8 cellular contexts compared by ENCODE assay signal in genomic region chr19:48636859-48637448, GRCh38. TPM values are rescaled to one million over a fixed set of nuclear protein-coding genes. Genes with fewer than 3 reads are reported as not detected.
DNase-seq lines count a peak whose midpoint lies in the region; FAIRE-seq and TF ChIP-seq lines count a peak whose summit lies in the region.

Gene DBP, minus strand, starts transcription at chr19:48637379. Its CDS starts 385 bp downstream, at chr19:48636994.

- H2BK5ac ChIP-seq in mesenchymal stem cell (ENCODE audit: low read depth, low read length, poor library complexity, severe bottlenecking), result peak within 1 kb of the TSS; percentile 5

- no peaks in the 10 kb centered on the region for H3K36me3 Mint-ChIP-seq in chondrocyte (ENCODE audit: low read depth)

- H3K14ac ChIP-seq in mesenchymal stem cell (ENCODE audit: low read length in 2 of 2), result peak within 1 kb of the TSS; percentile 11 to 58

- no peaks in the 10 kb centered on the region for H3K79me2 ChIP-seq in OCI-LY1 (ENCODE audit: insufficient read depth, low read length)

- TF ChIP-seq CTCF in AG09319 (IDR thresholded peaks at IDR 0.05; ENCODE audit: low read depth, low read length), result peak; percentile 13; the same call in 1 of the 2 replicates
- peak; percentile 39; the same call in 1 of the 2 replicates for TF ChIP-seq CTCF in OCI-LY1 (IDR thresholded peaks at IDR 0.05; ENCODE audit: low read length)
- no peak for TF ChIP-seq CTCF in chondrocyte (IDR thresholded peaks at IDR 0.05)

- no peaks in the 10 kb centered on the region for H3K27me3 Mint-ChIP-seq in chondrocyte (ENCODE audit: low read depth)

- peak within 1 kb of the TSS; percentile 96 for H3K27ac ChIP-seq in OCI-LY1 (ENCODE audit: low read depth, low read length, poor library complexity, severe bottlenecking)
- H3K27ac ChIP-seq in mesenchymal stem cell (ENCODE audit: low read length, poor library complexity, severe bottlenecking), result peak within 1 kb of the TSS; percentile 93

- peak within 1 kb of the TSS in 1 of 2 experiments; percentile 79 for H2BK12ac ChIP-seq in mesenchymal stem cell (ENCODE audit: low read length in 2 of 2)

- H3K4me2 ChIP-seq in OCI-LY1 (ENCODE audit: low read length) (peak within 1 kb of the TSS; percentile 93), mesenchymal stem cell (ENCODE audit: low read length, poor library complexity, severe bottlenecking) (peak within 1 kb of the TSS; percentile 72)

- H2AFZ ChIP-seq in OCI-LY1 (ENCODE audit: low read length), result no peak within 1 kb of the TSS
- peak within 1 kb of the TSS; percentile 36 for H2AFZ ChIP-seq in mesenchymal stem cell (ENCODE audit: low read depth, low read length)

- no peak for DNase-seq in AG09319 (ENCODE audit: extremely low read depth, low read depth)
- no peak for DNase-seq in chondrocyte (ENCODE audit: low spot score)
- DNase-seq in mesenchymal stem cell, result no peak
- peak; percentile 78 for DNase-seq in ureter (ENCODE audit: low spot score)
- no peak for DNase-seq in stimulated activated CD4-positive, alpha-beta T cell treated with anti-CD3 and anti-CD28 coated beads, Interleukin-2, amount 100 ng/mL, for 24 hours
- no peak for DNase-seq in HTR-8/SVneo (ENCODE audit: insufficient read length, low spot score)

- peaks cover 53% of the 10 kb centered on the region for H3K4me1 ChIP-seq in OCI-LY1 (ENCODE audit: insufficient read depth, low read length, severe bottlenecking)
- H3K4me1 ChIP-seq in mesenchymal stem cell (ENCODE audit: control insufficient read depth, insufficient read depth, low read depth, low read length), result peaks cover 37% of the 10 kb centered on the region

- peak within 1 kb of the TSS; percentile 70 for H4K91ac ChIP-seq in mesenchymal stem cell (ENCODE audit: low read length)

- peak within 1 kb of the TSS; percentile 53 to 92 for H3K4ac ChIP-seq in mesenchymal stem cell (ENCODE audit: low read depth in 1 of 2, low read length in 2 of 2)

- H3K9me3 Mint-ChIP-seq in chondrocyte (ENCODE audit: low read depth), result no peaks in the 10 kb centered on the region

- peak within 1 kb of the TSS; percentile 60 for H2BK15ac ChIP-seq in mesenchymal stem cell (ENCODE audit: low read depth, poor library complexity, severe bottlenecking)

- H3K36me3 ChIP-seq in OCI-LY1 (ENCODE audit: insufficient read depth, low read length), result no peaks in the 10 kb centered on the region
- H3K36me3 ChIP-seq in mesenchymal stem cell (ENCODE audit: control insufficient read depth in 1 of 2, insufficient read depth in 2 of 2, low read depth in 1 of 2, low read length in 2 of 2), result peaks cover 0 to 14% of the 10 kb centered on the region in 2 experiments

- peak within 1 kb of the TSS; percentile 96 for H3K9ac ChIP-seq in OCI-LY1 (ENCODE audit: low read length)
- peak within 1 kb of the TSS; percentile 99 for H3K9ac ChIP-seq in mesenchymal stem cell (ENCODE audit: low read length)

- 2% methylated on average over 39 of the region's 40 CpGs for WGBS in mesenchymal stem cell

- H3K4me1 Mint-ChIP-seq in chondrocyte (ENCODE audit: low read depth), result peaks cover 45% of the 10 kb centered on the region

- peak within 1 kb of the TSS; percentile 48 to 97 for H3K18ac ChIP-seq in mesenchymal stem cell (ENCODE audit: low read depth in 1 of 2, low read length in 2 of 2)

- peak within 1 kb of the TSS; percentile 45 for H4K8ac ChIP-seq in mesenchymal stem cell (ENCODE audit: low read length)

- peak within 1 kb of the TSS; percentile 100 for H3K27ac Mint-ChIP-seq in chondrocyte (ENCODE audit: unreplicated experiment)

- no peaks in the 10 kb centered on the region for H3K79me1 ChIP-seq in mesenchymal stem cell (replicated peaks; ENCODE audit: low read length, poor library complexity, severe bottlenecking)

- no peaks in the 10 kb centered on the region for H3K27me3 ChIP-seq in OCI-LY1 (ENCODE audit: insufficient read depth, low read length)
- peaks cover 0 to 7% of the 10 kb centered on the region in 2 experiments for H3K27me3 ChIP-seq in mesenchymal stem cell (ENCODE audit: control insufficient read depth in 1 of 2, insufficient read depth in 1 of 2, low read length in 2 of 2)

- TF ChIP-seq POLR2A in GM19193 (IDR thresholded peaks at IDR 0.05; ENCODE audit: extremely low read depth, insufficient read depth, insufficient read length), result peak; percentile 23

- no peak for FAIRE-seq in HTR-8/SVneo (lab: Jason Lieb, UNC)

- no peaks in the 10 kb centered on the region for H3K9me2 ChIP-seq in OCI-LY1 (ENCODE audit: low read depth, low read length)

- no peaks in the 10 kb centered on the region for H4K20me1 ChIP-seq in OCI-LY1 (ENCODE audit: insufficient read depth, low read length)

- H3F3A ChIP-seq in OCI-LY1 (ENCODE audit: insufficient read depth, low read length), result 0 out of 2 replicates have a peak, but pooled peaks cover 5% of the 10 kb centered on the region

- H2AK5ac ChIP-seq in mesenchymal stem cell (ENCODE audit: low read length, severe bottlenecking), result peak within 1 kb of the TSS; percentile 10

- H3K23ac ChIP-seq in mesenchymal stem cell (ENCODE audit: low read length in 2 of 2), result peak within 1 kb of the TSS in 1 of 2 experiments; percentile 48

- H3K4me3 ChIP-seq in OCI-LY1 (ENCODE audit: low read depth, low read length, poor library complexity, severe bottlenecking) (peak within 1 kb of the TSS; percentile 84), mesenchymal stem cell (ENCODE audit: insufficient read depth in 1 of 2, low read depth in 1 of 2, low read length in 2 of 2) (peak within 1 kb of the TSS; percentile 53 to 81)

- peak within 1 kb of the TSS; percentile 86 for H2BK120ac ChIP-seq in mesenchymal stem cell (ENCODE audit: low read depth, low read length)

- no peaks in the 10 kb centered on the region for H3K9me3 ChIP-seq in OCI-LY1 (ENCODE audit: low read length)
- H3K9me3 ChIP-seq in mesenchymal stem cell (ENCODE audit: control insufficient read depth, low read length), result no peaks in the 10 kb centered on the region

- peak within 1 kb of the TSS; percentile 94 for H3K4me3 Mint-ChIP-seq in chondrocyte (ENCODE audit: unreplicated experiment)

RNA-seq across cellular contexts. Expression of gene DBP, which starts in this region (rescaled TPM):
- 2.1 to 6.2 TPM (median 3.9 TPM) in 3 replicates for total RNA-seq in chondrocyte
- 4.2 TPM for polyA plus RNA-seq in mesenchymal stem cell (2013, experiment 1 of 2)
- 5.0 TPM for polyA plus RNA-seq in mesenchymal stem cell (2013, experiment 2 of 2)
- total RNA-seq in ureter, result 12.7 TPM
